8 cellular contexts compared by ENCODE assay signal in the genomic region with DNA sequence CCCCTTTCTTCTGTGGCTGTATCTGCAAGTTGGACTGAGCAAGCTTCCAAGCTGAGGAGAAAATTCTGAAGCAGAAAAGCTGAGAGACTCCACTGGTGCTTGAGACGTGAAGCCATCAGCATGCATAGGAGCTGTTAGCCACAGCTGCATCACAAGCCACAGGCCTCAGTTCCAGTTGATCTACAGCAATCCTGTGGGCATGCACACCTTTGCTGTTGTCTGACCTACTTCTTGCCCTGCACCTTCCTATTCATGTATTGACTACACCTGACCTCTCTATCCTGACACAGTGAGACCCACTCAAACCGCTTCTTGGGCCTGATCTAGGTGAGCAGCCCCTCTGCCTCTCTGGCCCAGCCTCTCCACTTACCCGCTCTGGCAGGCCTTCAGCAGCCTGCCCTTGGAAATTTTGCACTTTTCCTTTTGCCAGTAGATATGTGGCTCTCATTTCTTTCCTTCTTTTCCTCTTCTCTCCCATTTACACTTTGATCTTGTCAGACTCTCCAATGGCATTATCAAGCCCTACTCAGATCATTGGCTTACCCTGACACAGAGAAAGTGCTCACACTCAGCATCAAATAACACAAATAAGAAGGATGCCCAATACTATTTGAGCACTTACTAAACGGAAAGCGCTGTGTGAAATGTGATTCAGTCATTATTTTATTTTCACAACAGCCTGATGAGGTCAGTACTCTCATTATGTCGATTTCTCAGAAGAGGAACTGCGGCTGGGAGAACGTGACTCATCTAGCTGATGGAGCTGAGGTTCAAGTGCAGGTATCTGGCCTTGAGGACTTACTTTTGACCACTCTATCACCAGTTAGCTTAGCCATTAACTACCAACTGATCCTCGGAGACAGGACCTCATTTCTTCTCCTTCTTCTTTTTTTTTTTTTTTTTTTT. TPM values are rescaled to one million over a fixed set of nuclear protein-coding genes. Genes with fewer than 3 reads are reported as not detected.
DNase-seq lines count a peak whose midpoint lies in the region; ATAC-seq and TF ChIP-seq lines count a peak whose summit lies in the region.

No MANE protein-coding gene starts in this region.

- no peaks in the 10 kb centered on the region for H3K36me3 Mint-ChIP-seq in activated CD4-positive, alpha-beta T cell treated with anti-CD3 and anti-CD28 coated beads, Interleukin-2, amount 10 ng/mL, durations not matched to agents 24 days and 14 days (ENCODE audit: low read depth)
- no peaks in the 10 kb centered on the region for H3K36me3 Mint-ChIP-seq in endothelial cell (ENCODE audit: low read depth, unreplicated experiment)

- no peak for TF ChIP-seq CTCF in endothelial cell (IDR thresholded peaks at IDR 0.05; ENCODE audit: unreplicated experiment)

- peak; percentile 76 for DNase-seq in activated CD4-positive, alpha-beta T cell treated with anti-CD3 and anti-CD28 coated beads, Interleukin-2, amount 10 ng/mL, durations not matched to agents 24 days and 14 days
- DNase-seq in kidney tubule cell (ENCODE audit: low spot score), result peak; percentile 99
- no peak for DNase-seq in NCI-H526 treated with DMSO at 0.1 percent for 48 hours (lab: John Stamatoyannopoulos, UW)
- no peak for DNase-seq in posterior cingulate gyrus
- DNase-seq in endothelial cell (ENCODE audit: low spot score), result no peak
- DNase-seq in left lobe of liver (ENCODE audit: low spot score), result no peak

- peak overlapping the region; percentile 88 for H3K27ac Mint-ChIP-seq in activated CD4-positive, alpha-beta T cell treated with anti-CD3 and anti-CD28 coated beads, Interleukin-2, amount 10 ng/mL, durations not matched to agents 24 days and 14 days
- H3K27ac Mint-ChIP-seq in endothelial cell (ENCODE audit: unreplicated experiment), result no peak overlapping the region

- peak overlapping the region; percentile 34 for H3K4me3 Mint-ChIP-seq in activated CD4-positive, alpha-beta T cell treated with anti-CD3 and anti-CD28 coated beads, Interleukin-2, amount 10 ng/mL, durations not matched to agents 24 days and 14 days
- no peak overlapping the region for H3K4me3 Mint-ChIP-seq in endothelial cell (ENCODE audit: unreplicated experiment)

- ATAC-seq in GM18508 (IDR thresholded peaks at IDR 0.05; ENCODE audit: insufficient read depth, unreplicated experiment), result peak; percentile 69
- ATAC-seq in HG03108 (IDR thresholded peaks at IDR 0.05; ENCODE audit: unreplicated experiment), result peak; percentile 55
- no peak for ATAC-seq in left lobe of liver

- H3K9me3 Mint-ChIP-seq in activated CD4-positive, alpha-beta T cell treated with anti-CD3 and anti-CD28 coated beads, Interleukin-2, amount 10 ng/mL, durations not matched to agents 24 days and 14 days, result no peaks in the 10 kb centered on the region
- no peaks in the 10 kb centered on the region for H3K9me3 Mint-ChIP-seq in endothelial cell (ENCODE audit: unreplicated experiment)

- peaks cover 18% of the 10 kb centered on the region for H3K4me1 Mint-ChIP-seq in activated CD4-positive, alpha-beta T cell treated with anti-CD3 and anti-CD28 coated beads, Interleukin-2, amount 10 ng/mL, durations not matched to agents 24 days and 14 days
- H3K4me1 Mint-ChIP-seq in endothelial cell (ENCODE audit: unreplicated experiment), result peaks cover 6% of the 10 kb centered on the region

- intact Hi-C loops in activated CD4-positive, alpha-beta T cell treated with anti-CD3 and anti-CD28 coated beads, Interleukin-2, amount 10 ng/mL, durations not matched to agents 24 days and 14 days (cut with micrococcal nuclease), result loop anchor here (5.0 kb wide), 1 partner anchor 87 kb away; no protein-coding TSS in a partner anchor
- intact Hi-C loops in posterior cingulate gyrus (cut with DNase I), result loop anchor here (10.0 kb wide), 1 partner anchor 75 kb away; no protein-coding TSS in a partner anchor

- no peaks in the 10 kb centered on the region for H3K27me3 Mint-ChIP-seq in activated CD4-positive, alpha-beta T cell treated with anti-CD3 and anti-CD28 coated beads, Interleukin-2, amount 10 ng/mL, durations not matched to agents 24 days and 14 days
- no peaks in the 10 kb centered on the region for H3K27me3 Mint-ChIP-seq in endothelial cell (ENCODE audit: unreplicated experiment)

RNA-seq across cellular contexts. Expression of gene PTGR2, which starts 21.9 kb away (rescaled TPM):
- total RNA-seq in activated CD4-positive, alpha-beta T cell treated with anti-CD3 and anti-CD28 coated beads, Interleukin-2, amount 10 ng/mL, durations not matched to agents 24 days and 14 days, result 1.5 and 2.1 TPM in 2 replicates
- total RNA-seq in endothelial cell (ENCODE audit: unreplicated experiment) (3.6 TPM), left lobe of liver (10.9 TPM)

RNA-seq across cellular contexts. Expression of gene ZNF410, which starts 56.9 kb away (rescaled TPM):
- 62.7 and 70.2 TPM in 2 replicates for total RNA-seq in activated CD4-positive, alpha-beta T cell treated with anti-CD3 and anti-CD28 coated beads, Interleukin-2, amount 10 ng/mL, durations not matched to agents 24 days and 14 days
- total RNA-seq in endothelial cell (ENCODE audit: unreplicated experiment) (39.0 TPM), left lobe of liver (17.1 TPM)

Comparison
In these comparisons a context has a peak if more than half of its experiments do, and no peak if none do; other contexts are left out.
1. DNase-seq: peak in activated CD4-positive, alpha-beta T cell treated with anti-CD3 and anti-CD28 coated beads, Interleukin-2, amount 10 ng/mL, durations not matched to agents 24 days and 14 days (single experiment) and kidney tubule cell (single experiment); none in NCI-H526 treated with DMSO at 0.1 percent for 48 hours (single experiment), posterior cingulate gyrus (0 of 10), endothelial cell (single experiment) and left lobe of liver (single experiment).